8 cellular contexts compared by ENCODE assay signal in genomic region chr6:70166088-70166958, GRCh38.
DNase-seq lines count a peak whose midpoint lies in the region; ATAC-seq and TF ChIP-seq lines count a peak whose summit lies in the region.
"Had no signal": no experiment of that assay in that cellular context is flagged by ENCODE, and none has a peak within 500 bp of the region (broad histone marks: within the 10 kb centered on the region; RNA-seq: fewer than 3 reads in every experiment).

No MANE protein-coding gene starts in this region.

- peaks cover 22 to 30% of the 10 kb centered on the region in 2 donors for H3K36me3 Mint-ChIP-seq in stimulated activated naive B cell treated with anti-CD40 and anti-IgM and Interleukin-4, amounts not matched to agents 10 μg/mL and 1 μg/mL and 100 μg/mL, for 72 hours
- H3K36me3 Mint-ChIP-seq: activated naive CD4-positive, alpha-beta T cell treated with anti-CD3 and anti-CD28 coated beads, Interleukin-2, amount 50 U/mL, for 24 hours had no signal

- H3K27ac Mint-ChIP-seq in stimulated activated naive B cell treated with anti-CD40 and anti-IgM and Interleukin-4, amounts not matched to agents 10 μg/mL and 1 μg/mL and 100 μg/mL, for 72 hours: peak overlapping the region; percentile 42
- H3K27ac Mint-ChIP-seq: activated naive CD4-positive, alpha-beta T cell treated with anti-CD3 and anti-CD28 coated beads, Interleukin-2, amount 50 U/mL, for 24 hours had no signal

- intact Hi-C loops in left colon (cut with DNase I, micrococcal nuclease): no loop called here

- TF ChIP-seq CTCF in GM20000 (IDR thresholded peaks at IDR 0.05; ENCODE audit: extremely low read depth, missing control alignments): peak; percentile 79

- H3K9me3 Mint-ChIP-seq in stimulated activated naive B cell treated with anti-CD40 and anti-IgM and Interleukin-4, amounts not matched to agents 10 μg/mL and 1 μg/mL and 100 μg/mL, for 72 hours: no peaks in the 10 kb centered on the region
- H3K9me3 Mint-ChIP-seq: activated naive CD4-positive, alpha-beta T cell treated with anti-CD3 and anti-CD28 coated beads, Interleukin-2, amount 50 U/mL, for 24 hours had no signal

- DNase-seq in ELF-1 (ENCODE audit: low read depth, low spot score) (peak; percentile 54), GM20000 (ENCODE audit: low spot score) (peak; percentile 53), RKO (ENCODE audit: low spot score) (peak; percentile 47), cerebellum (ENCODE audit: low spot score) (peak; percentile 57), left colon (peak in 1 of 2 donors; percentile 52)
- peak; percentile 12 for DNase-seq in stimulated activated naive B cell treated with anti-CD40 and anti-IgM and Interleukin-4, amounts not matched to agents 10 μg/mL and 1 μg/mL and 100 μg/mL, for 72 hours

- H3K4me3 Mint-ChIP-seq in stimulated activated naive B cell treated with anti-CD40 and anti-IgM and Interleukin-4, amounts not matched to agents 10 μg/mL and 1 μg/mL and 100 μg/mL, for 72 hours: peak overlapping the region; percentile 56 to 62
- H3K4me3 Mint-ChIP-seq: activated naive CD4-positive, alpha-beta T cell treated with anti-CD3 and anti-CD28 coated beads, Interleukin-2, amount 50 U/mL, for 24 hours had no signal

- H3K4me1 Mint-ChIP-seq in stimulated activated naive B cell treated with anti-CD40 and anti-IgM and Interleukin-4, amounts not matched to agents 10 μg/mL and 1 μg/mL and 100 μg/mL, for 72 hours: peaks cover 5 to 7% of the 10 kb centered on the region in 2 donors

- H3K27me3 Mint-ChIP-seq in stimulated activated naive B cell treated with anti-CD40 and anti-IgM and Interleukin-4, amounts not matched to agents 10 μg/mL and 1 μg/mL and 100 μg/mL, for 72 hours: no peaks in the 10 kb centered on the region

- ATAC-seq in HG03520 (IDR thresholded peaks at IDR 0.05; ENCODE audit: unreplicated experiment): peak; percentile 84
- peak; percentile 87 for ATAC-seq in left colon
- peak; percentile 89 to 91 for ATAC-seq in stimulated activated naive B cell treated with anti-CD40 and anti-IgM and Interleukin-4, amounts not matched to agents 10 μg/mL and 1 μg/mL and 100 μg/mL, for 72 hours (replicated peaks)
